Comparison of ENCODE assay signal across 12 cellular contexts in the genomic region with DNA sequence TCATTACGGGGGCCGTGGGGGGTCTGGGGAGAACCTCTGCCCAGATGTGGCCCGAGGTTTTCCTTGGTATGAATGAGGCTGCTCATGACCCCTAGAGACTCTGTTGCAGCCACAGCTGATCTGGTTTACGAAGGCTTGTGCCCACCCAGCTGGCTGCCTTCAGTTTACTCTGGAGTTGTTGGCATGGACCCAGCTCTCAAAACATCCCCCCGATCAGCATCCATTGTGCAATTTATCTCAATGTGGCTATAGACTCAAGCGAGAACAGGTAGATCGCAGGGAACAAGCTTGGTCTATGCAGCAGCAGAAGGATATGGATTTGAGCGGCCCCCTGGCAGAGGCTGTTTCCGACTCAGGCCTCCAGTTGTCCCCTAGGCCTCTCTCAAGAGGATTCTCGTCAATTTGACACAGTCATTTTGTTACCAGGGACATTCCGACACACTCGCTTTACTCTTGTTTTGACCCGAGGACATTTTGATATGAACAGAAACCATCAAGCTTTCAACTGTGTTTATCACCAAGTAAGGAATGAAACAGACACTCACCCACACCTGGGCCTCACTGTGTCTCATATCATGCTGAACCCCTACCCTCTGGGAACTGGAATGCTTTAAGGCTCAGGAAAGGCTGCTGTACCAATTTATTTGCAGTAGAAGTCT.
A peak's percentile ranks its signal among the peaks of the same experiment; 100 is the strongest.
DNase-seq lines count a peak whose midpoint lies in the region; ATAC-seq lines count a peak whose summit lies in the region.
"Had no signal": no experiment of that assay in that cellular context is flagged by ENCODE, and none has a peak within 500 bp of the region (broad histone marks: within the 10 kb centered on the region; RNA-seq: fewer than 3 reads in every experiment).

No MANE protein-coding gene starts in this region.

- H3K4me1 ChIP-seq in CD4-positive, alpha-beta memory T cell (ENCODE audit: insufficient read depth, low read length): peaks cover 99% of the 10 kb centered on the region
- H3K4me1 ChIP-seq: psoas muscle had no signal

- H3K4me3 Mint-ChIP-seq in CD4-positive, alpha-beta memory T cell: peak overlapping the region; percentile 45 to 75 (median 68)

- H3K27me3 ChIP-seq in CD4-positive, alpha-beta memory T cell (ENCODE audit: insufficient read depth, low read length): no peaks in the 10 kb centered on the region

- intact Hi-C loops in CD4-positive, alpha-beta memory T cell (cut with micrococcal nuclease): loop anchor here (5.0 to 10.0 kb wide), 3 partner anchors 226 to 899 kb away; a partner anchor contains a TSS

- ATAC-seq in GM18909 (IDR thresholded peaks at IDR 0.05; ENCODE audit: poor library complexity, unreplicated experiment): peak; percentile 52
- ATAC-seq in HG02870 (IDR thresholded peaks at IDR 0.05; ENCODE audit: unreplicated experiment): peak; percentile 79
- ATAC-seq: psoas muscle had no signal

- no peak for DNase-seq in CD4-positive, alpha-beta memory T cell
- DNase-seq in activated T-cell treated with anti-CD3 and anti-CD28 coated beads, Interleukin-2, amount 50 U/mL, for 48 hours: peak; percentile 67 to 72
- DNase-seq in MV-4-11 (lab: John Stamatoyannopoulos, UW): no peak
- DNase-seq in NCI-H774 (lab: John Stamatoyannopoulos, UW): no peak
- no peak for DNase-seq in NCI-H446 (lab: John Stamatoyannopoulos, UW)
- no peak for DNase-seq in KBM-7
- DNase-seq: NCI-H510A treated with DMSO at 0.1 percent for 48 hours, psoas muscle, substantia nigra, WERI-Rb-1 had no signal

- POLR2A ChIA-PET in CD4-positive, alpha-beta memory T cell (lab: Charles Lee; ENCODE audit: partially characterized antibody): interaction anchor here (0.6 to 21.7 kb wide), 12 partner anchors 4 to 428 kb away, joined by 3 to 440 read pairs (median 4); a partner anchor contains a TSS

- CTCF ChIA-PET in CD4-positive, alpha-beta memory T cell (lab: Charles Lee; ENCODE audit: partially characterized antibody): interaction anchor here (0.9 to 28.3 kb wide), 9 partner anchors 11 to 296 kb away, joined by 3 to 974 read pairs (median 4); no protein-coding TSS in a partner anchor

- peaks cover 9 to 17% of the 10 kb centered on the region in 2 donors for H3K36me3 Mint-ChIP-seq in CD4-positive, alpha-beta memory T cell

- no peaks in the 10 kb centered on the region for H3K27me3 Mint-ChIP-seq in CD4-positive, alpha-beta memory T cell

- peaks cover 71 to 99% (median 92%) of the 10 kb centered on the region in 4 donors for H3K4me1 Mint-ChIP-seq in CD4-positive, alpha-beta memory T cell

- peaks cover 0 to 17% (median 10%) of the 10 kb centered on the region in 8 donors for H3K9me3 Mint-ChIP-seq in CD4-positive, alpha-beta memory T cell

- H3K9me3 ChIP-seq in CD4-positive, alpha-beta memory T cell (ENCODE audit: control insufficient read depth in 1 of 2, low read length in 2 of 2): peaks cover 0 to 6% of the 10 kb centered on the region in 2 donors
- H3K9me3 ChIP-seq: psoas muscle had no signal

- peak overlapping the region; percentile 89 to 97 (median 93) for H3K27ac Mint-ChIP-seq in CD4-positive, alpha-beta memory T cell

- H3K4me3 ChIP-seq in CD4-positive, alpha-beta memory T cell (ENCODE audit: low read length in 2 of 2): peak overlapping the region in 1 of 2 donors; percentile 17
- H3K4me3 ChIP-seq: psoas muscle had no signal

- in situ Hi-C loops in KBM-7 (cut with MboI; ENCODE audit: low pct_unique_long_range_greater_than_20kb, low sequenced_read_pairs): loop anchor here (25.0 kb wide), 2 partner anchors 416 to 891 kb away; no protein-coding TSS in a partner anchor

- peak overlapping the region; percentile 60 for H3K27ac ChIP-seq in CD4-positive, alpha-beta memory T cell (ENCODE audit: low read depth, low read length)
- H3K27ac ChIP-seq: psoas muscle, WERI-Rb-1 had no signal

- no peaks in the 10 kb centered on the region for H3K36me3 ChIP-seq in CD4-positive, alpha-beta memory T cell (ENCODE audit: insufficient read depth, low read length)
- H3K36me3 ChIP-seq: WERI-Rb-1 had no signal

Comparison
In these comparisons a context has a peak if more than half of its experiments do, and no peak if none do; other contexts are left out.
1. DNase-seq: peak in activated T-cell treated with anti-CD3 and anti-CD28 coated beads, Interleukin-2, amount 50 U/mL, for 48 hours (2 of 2); none in CD4-positive, alpha-beta memory T cell (0 of 5), MV-4-11 (single experiment), NCI-H774 (single experiment), NCI-H446 (0 of 2) and KBM-7 (single experiment).